Comparison of ENCODE assay signal across 18 cellular contexts in the genomic region with DNA sequence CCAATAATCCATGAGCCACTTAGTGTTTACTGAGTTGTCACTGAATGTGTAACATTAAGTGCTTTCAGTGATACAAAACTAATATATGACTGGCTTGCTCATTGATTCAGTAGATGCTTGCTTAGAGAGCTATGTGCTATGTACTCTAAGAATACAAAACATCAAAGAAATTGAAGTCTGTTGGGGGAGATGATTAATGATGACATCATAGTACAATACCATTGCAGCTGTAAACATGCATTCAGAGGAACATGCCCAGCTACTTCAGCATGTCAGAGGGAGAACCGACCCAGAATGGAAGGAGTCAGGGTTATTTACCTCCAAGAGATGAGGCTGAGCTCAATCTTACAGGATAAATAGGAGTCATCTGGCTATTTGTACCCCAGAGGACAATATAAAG.
DNase-seq lines count a peak whose midpoint lies in the region; ATAC-seq and TF ChIP-seq lines count a peak whose summit lies in the region.
"Had no signal": no experiment of that assay in that cellular context is flagged by ENCODE, and none has a peak within 500 bp of the region (broad histone marks: within the 10 kb centered on the region; RNA-seq: fewer than 3 reads in every experiment).

No MANE protein-coding gene starts in this region.

- H3K9me3 ChIP-seq in HEK293 (ENCODE audit: control insufficient read depth, insufficient read depth, low read depth, low read length) (no peaks in the 10 kb centered on the region), SK-N-SH (no peaks in the 10 kb centered on the region)
- H3K9me3 ChIP-seq: vagina had no signal

- no peak overlapping the region for H3K27ac ChIP-seq in HEK293 (ENCODE audit: extremely low read depth, low read depth, low read length)
- no peak overlapping the region for H3K27ac ChIP-seq in SK-N-SH (ENCODE audit: low read depth in 2 of 2, low read length in 1 of 2)
- no peak overlapping the region for H3K27ac ChIP-seq in epithelial cell of prostate
- H3K27ac ChIP-seq: vagina had no signal

- H3K4me2 ChIP-seq in SK-N-SH, result no peak overlapping the region

- H3K4me1 ChIP-seq in HEK293 (ENCODE audit: control insufficient read depth, insufficient read depth, low read length) (peaks cover 7% of the 10 kb centered on the region; the same call in 1 of the 2 replicates), SK-N-SH (ENCODE audit: control insufficient read depth in 1 of 2, insufficient read depth in 2 of 2, low read depth in 1 of 2, low read length in 1 of 2) (peaks cover 0 to 8% of the 10 kb centered on the region in 2 experiments; a peak in 2 of 4 replicates)
- H3K4me1 ChIP-seq: vagina had no signal

- H2AFZ ChIP-seq in SK-N-SH (ENCODE audit: low read depth), result no peak overlapping the region

- CTCF ChIA-PET in HEK293 (lab: Yijun Ruan, JAX), result interaction anchor here (0.6 kb wide), 2 partner anchors 10 to 722 kb away, joined by 3 to 4 read pairs; no protein-coding TSS in a partner anchor
- CTCF ChIA-PET in SK-N-SH (lab: Yijun Ruan, JAX), result no interaction called here

- H3K36me3 ChIP-seq in HEK293 (ENCODE audit: control insufficient read depth in 2 of 2, insufficient read depth in 1 of 2, low read length in 2 of 2) (no peaks in the 10 kb centered on the region), SK-N-SH (replicated peaks in 1 of 2; ENCODE audit: control insufficient read depth in 1 of 2, insufficient read depth in 2 of 2, low read length in 1 of 2) (no peaks in the 10 kb centered on the region)
- H3K36me3 ChIP-seq: vagina had no signal

- WGBS in SK-N-SH (ENCODE audit: low lambda C conversion rate), result 68% methylated on average over 1 of the region's 1 CpG

- H3K4me3 ChIP-seq in HEK293 (ENCODE audit: low read depth, low read length), result no peak overlapping the region
- H3K4me3 ChIP-seq in SK-N-SH (ENCODE audit: low read depth in 2 of 2, low read length in 1 of 2), result no peak overlapping the region
- H3K4me3 ChIP-seq in skeletal muscle cell (ENCODE audit: low read depth, low read length), result no peak overlapping the region
- H3K4me3 ChIP-seq: vagina had no signal

- no peak for ATAC-seq in GM21381 (IDR thresholded peaks at IDR 0.05; ENCODE audit: unreplicated experiment)
- ATAC-seq: effector memory CD8-positive, alpha-beta T cell; naive thymus-derived CD8-positive, alpha-beta T cell; sciatic nerve had no signal

- POLR2A ChIA-PET in HEK293 (lab: Yijun Ruan, JAX), result no interaction called here
- POLR2A ChIA-PET in SK-N-SH (lab: Yijun Ruan, JAX), result no interaction called here

- H3K79me2 ChIP-seq in SK-N-SH (ENCODE audit: insufficient read depth), result no peaks in the 10 kb centered on the region; the same call in 1 of the 2 replicates

- H4K20me1 ChIP-seq in SK-N-SH (ENCODE audit: insufficient read depth), result no peaks in the 10 kb centered on the region

- no peaks in the 10 kb centered on the region for H3K27me3 ChIP-seq in SK-N-SH (ENCODE audit: insufficient read depth)
- H3K27me3 ChIP-seq: vagina had no signal

- H3K9ac ChIP-seq in SK-N-SH, result no peak overlapping the region

- H3K9me2 ChIP-seq in SK-N-SH, result no peaks in the 10 kb centered on the region

- TF ChIP-seq RAD21 in SK-N-SH (IDR thresholded peaks at IDR 0.05; ENCODE audit: low read length), result no peak

- TF ChIP-seq CTCF in HEK293 (tag by site-specific recombination; IDR thresholded peaks at IDR 0.05) (no peak), SK-N-SH (IDR thresholded peaks at IDR 0.05) (no peak)

- no peaks in the 10 kb centered on the region for H3F3A ChIP-seq in SK-N-SH (replicated peaks; ENCODE audit: insufficient read depth)

- TF ChIP-seq EP300 in SK-N-SH (IDR thresholded peaks at IDR 0.05; ENCODE audit: borderline replicate concordance in 1 of 2, low read depth in 1 of 2, low read length in 1 of 2), result no peak

- DNase-seq in SK-N-SH, result no peak
- peak; percentile 48 for DNase-seq in epithelial cell of prostate (ENCODE audit: low read depth, low spot score)
- peak; percentile 68 for DNase-seq in skeletal muscle cell (ENCODE audit: low read depth)
- no peak for DNase-seq in occipital lobe (lab: John Stamatoyannopoulos, UW)
- DNase-seq in H4 (ENCODE audit: low spot score), result no peak
- DNase-seq: activated CD8-positive, alpha-beta memory T cell treated with anti-CD3 and anti-CD28 coated beads for 24 hours; activated effector memory CD4-positive, alpha-beta T cell treated with Interleukin-2 at 50 U/mL for 16 hours; effector memory CD8-positive, alpha-beta T cell; GDM1; Kasumi-1; naive thymus-derived CD8-positive, alpha-beta T cell; NCI-H2081 treated with DMSO at 0.1 percent for 48 hours; NK-92 treated with Interleukin-12 subunit alpha and Interleukin-12 subunit beta, amount 100 ng/mL, for 24 hours; stimulated activated naive CD4-positive, alpha-beta T cell treated with Interleukin-2 at 50 U/mL for 16 hours had no signal

TF ChIP-seq in HEK293, 187 proteins besides CTCF, POLR2A, EP300 and RAD21 (continues in another document):
- no peak for TF ChIP-seq ZNF354C (tag by site-specific recombination; IDR thresholded peaks at IDR 0.05; ENCODE audit: borderline replicate concordance, low read depth)
- TF ChIP-seq ZNF416 (tag by site-specific recombination; IDR thresholded peaks at IDR 0.05), result no peak
- TF ChIP-seq ZSCAN16 (tag by site-specific recombination; IDR thresholded peaks at IDR 0.05), result no peak
- TF ChIP-seq ZNF514 (tag by site-specific recombination; IDR thresholded peaks at IDR 0.05), result no peak
- no peak for TF ChIP-seq ZNF555 (tag by site-specific recombination; conservative IDR thresholded peaks at IDR 0.05)
- peak; percentile 83 for TF ChIP-seq ZNF629 (tag by site-specific recombination; IDR thresholded peaks at IDR 0.05)
- no peak for TF ChIP-seq ZNF138 (tag by site-specific recombination; IDR thresholded peaks at IDR 0.05; ENCODE audit: borderline replicate concordance)
- no peak for TF ChIP-seq OSR2 (tag by site-specific recombination; IDR thresholded peaks at IDR 0.05)
- TF ChIP-seq TRIM28 (IDR thresholded peaks at IDR 0.05; ENCODE audit: borderline replicate concordance, low read length), result no peak
- no peak for TF ChIP-seq ZNF776 (tag by site-specific recombination; IDR thresholded peaks at IDR 0.05; ENCODE audit: borderline replicate concordance)
- TF ChIP-seq ZNF623 (tag by site-specific recombination; IDR thresholded peaks at IDR 0.05), result no peak
- no peak for TF ChIP-seq ZNF174 (tag by site-specific recombination; IDR thresholded peaks at IDR 0.05)
- TF ChIP-seq, protein P1, sequence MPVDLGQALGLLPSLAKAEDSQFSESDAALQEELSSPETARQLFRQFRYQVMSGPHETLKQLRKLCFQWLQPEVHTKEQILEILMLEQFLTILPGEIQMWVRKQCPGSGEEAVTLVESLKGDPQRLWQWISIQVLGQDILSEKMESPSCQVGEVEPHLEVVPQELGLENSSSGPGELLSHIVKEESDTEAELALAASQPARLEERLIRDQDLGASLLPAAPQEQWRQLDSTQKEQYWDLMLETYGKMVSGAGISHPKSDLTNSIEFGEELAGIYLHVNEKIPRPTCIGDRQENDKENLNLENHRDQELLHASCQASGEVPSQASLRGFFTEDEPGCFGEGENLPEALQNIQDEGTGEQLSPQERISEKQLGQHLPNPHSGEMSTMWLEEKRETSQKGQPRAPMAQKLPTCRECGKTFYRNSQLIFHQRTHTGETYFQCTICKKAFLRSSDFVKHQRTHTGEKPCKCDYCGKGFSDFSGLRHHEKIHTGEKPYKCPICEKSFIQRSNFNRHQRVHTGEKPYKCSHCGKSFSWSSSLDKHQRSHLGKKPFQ (tag by site-specific recombination; IDR thresholded peaks at IDR 0.05), result no peak

TF ChIP-seq in SK-N-SH, 30 proteins besides CTCF, POLR2A, EP300 and RAD21 (continues in another document):
- TF ChIP-seq, protein P2, sequence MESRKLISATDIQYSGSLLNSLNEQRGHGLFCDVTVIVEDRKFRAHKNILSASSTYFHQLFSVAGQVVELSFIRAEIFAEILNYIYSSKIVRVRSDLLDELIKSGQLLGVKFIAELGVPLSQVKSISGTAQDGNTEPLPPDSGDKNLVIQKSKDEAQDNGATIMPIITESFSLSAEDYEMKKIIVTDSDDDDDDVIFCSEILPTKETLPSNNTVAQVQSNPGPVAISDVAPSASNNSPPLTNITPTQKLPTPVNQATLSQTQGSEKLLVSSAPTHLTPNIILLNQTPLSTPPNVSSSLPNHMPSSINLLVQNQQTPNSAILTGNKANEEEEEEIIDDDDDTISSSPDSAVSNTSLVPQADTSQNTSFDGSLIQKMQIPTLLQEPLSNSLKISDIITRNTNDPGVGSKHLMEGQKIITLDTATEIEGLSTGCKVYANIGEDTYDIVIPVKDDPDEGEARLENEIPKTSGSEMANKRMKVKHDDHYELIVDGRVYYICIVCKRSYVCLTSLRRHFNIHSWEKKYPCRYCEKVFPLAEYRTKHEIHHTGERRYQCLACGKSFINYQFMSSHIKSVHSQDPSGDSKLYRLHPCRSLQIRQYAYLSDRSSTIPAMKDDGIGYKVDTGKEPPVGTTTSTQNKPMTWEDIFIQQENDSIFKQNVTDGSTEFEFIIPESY (IDR thresholded peaks at IDR 0.05; ENCODE audit: borderline replicate concordance, low read depth), result no peak
- TF ChIP-seq, protein P3, sequence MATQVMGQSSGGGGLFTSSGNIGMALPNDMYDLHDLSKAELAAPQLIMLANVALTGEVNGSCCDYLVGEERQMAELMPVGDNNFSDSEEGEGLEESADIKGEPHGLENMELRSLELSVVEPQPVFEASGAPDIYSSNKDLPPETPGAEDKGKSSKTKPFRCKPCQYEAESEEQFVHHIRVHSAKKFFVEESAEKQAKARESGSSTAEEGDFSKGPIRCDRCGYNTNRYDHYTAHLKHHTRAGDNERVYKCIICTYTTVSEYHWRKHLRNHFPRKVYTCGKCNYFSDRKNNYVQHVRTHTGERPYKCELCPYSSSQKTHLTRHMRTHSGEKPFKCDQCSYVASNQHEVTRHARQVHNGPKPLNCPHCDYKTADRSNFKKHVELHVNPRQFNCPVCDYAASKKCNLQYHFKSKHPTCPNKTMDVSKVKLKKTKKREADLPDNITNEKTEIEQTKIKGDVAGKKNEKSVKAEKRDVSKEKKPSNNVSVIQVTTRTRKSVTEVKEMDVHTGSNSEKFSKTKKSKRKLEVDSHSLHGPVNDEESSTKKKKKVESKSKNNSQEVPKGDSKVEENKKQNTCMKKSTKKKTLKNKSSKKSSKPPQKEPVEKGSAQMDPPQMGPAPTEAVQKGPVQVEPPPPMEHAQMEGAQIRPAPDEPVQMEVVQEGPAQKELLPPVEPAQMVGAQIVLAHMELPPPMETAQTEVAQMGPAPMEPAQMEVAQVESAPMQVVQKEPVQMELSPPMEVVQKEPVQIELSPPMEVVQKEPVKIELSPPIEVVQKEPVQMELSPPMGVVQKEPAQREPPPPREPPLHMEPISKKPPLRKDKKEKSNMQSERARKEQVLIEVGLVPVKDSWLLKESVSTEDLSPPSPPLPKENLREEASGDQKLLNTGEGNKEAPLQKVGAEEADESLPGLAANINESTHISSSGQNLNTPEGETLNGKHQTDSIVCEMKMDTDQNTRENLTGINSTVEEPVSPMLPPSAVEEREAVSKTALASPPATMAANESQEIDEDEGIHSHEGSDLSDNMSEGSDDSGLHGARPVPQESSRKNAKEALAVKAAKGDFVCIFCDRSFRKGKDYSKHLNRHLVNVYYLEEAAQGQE (IDR thresholded peaks at IDR 0.05; ENCODE audit: low read depth, low read length), result no peak
- no peak for TF ChIP-seq RXRA (IDR thresholded peaks at IDR 0.05; ENCODE audit: borderline replicate concordance, low read depth)
- TF ChIP-seq FOSL2 (IDR thresholded peaks at IDR 0.05; ENCODE audit: borderline replicate concordance, low read depth), result peak; percentile 20; the same call in 1 of the 2 replicates

Comparison
In these comparisons a context has a peak if more than half of its experiments do, and no peak if none do; other contexts are left out.
1. DNase-seq: peak in epithelial cell of prostate (single experiment) and skeletal muscle cell (single experiment); none in SK-N-SH (single experiment), occipital lobe (single experiment) and H4 (single experiment).